21 cellular contexts compared by ENCODE assay signal in the genomic region with DNA sequence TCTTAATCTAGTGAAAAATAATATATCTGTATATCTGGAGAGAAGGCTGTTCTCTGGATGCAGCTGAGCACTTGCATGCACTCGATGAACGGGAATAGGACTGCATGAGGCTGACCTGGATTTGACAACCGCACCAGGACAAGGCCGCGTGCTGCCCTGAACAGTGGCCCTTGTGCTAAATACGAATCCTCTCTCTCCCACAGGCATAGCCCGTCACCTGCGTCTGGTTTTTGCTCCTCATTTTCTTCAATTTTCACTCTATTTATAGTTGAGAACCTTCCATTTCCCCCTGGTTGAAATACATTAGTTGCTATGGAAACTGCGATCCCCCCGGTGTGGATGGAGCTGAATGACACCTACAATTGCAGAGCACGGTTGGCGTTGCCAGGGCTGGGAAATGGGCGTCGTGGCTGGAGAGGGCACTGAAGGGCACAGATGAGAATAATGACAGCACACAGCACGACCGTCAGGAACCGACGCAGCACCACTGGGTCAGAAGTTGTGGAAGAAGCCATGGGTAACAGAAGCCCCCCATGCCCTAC.
"Had no signal": no experiment of that assay in that cellular context is flagged by ENCODE, and none has a peak within 500 bp of the region (broad histone marks: within the 10 kb centered on the region; RNA-seq: fewer than 3 reads in every experiment).

No MANE protein-coding gene starts in this region.

- H3K27ac ChIP-seq: ascending aorta, esophagus muscularis mucosa, gastroesophageal sphincter, heart left ventricle, ovary, psoas muscle, upper lobe of right lung, VCaP had no signal

- H3K36me3 ChIP-seq: ascending aorta, esophagus muscularis mucosa, gastroesophageal sphincter, heart left ventricle, ovary, upper lobe of right lung had no signal

- H3K9me3 ChIP-seq: ascending aorta, esophagus muscularis mucosa, gastroesophageal sphincter, heart left ventricle, ovary, psoas muscle, upper lobe of right lung had no signal

- H3K4me3 ChIP-seq: ascending aorta, esophagus muscularis mucosa, gastroesophageal sphincter, heart left ventricle, ovary, psoas muscle, upper lobe of right lung had no signal

- H3K27ac Mint-ChIP-seq: nephron progenitor cell; stimulated activated naive B cell treated with anti-CD40 and anti-IgM and Interleukin-4, amounts not matched to agents 10 μg/mL and 1 μg/mL and 100 μg/mL, for 72 hours; T-helper 17 cell had no signal

- H3K9me3 Mint-ChIP-seq: nephron progenitor cell; stimulated activated naive B cell treated with anti-CD40 and anti-IgM and Interleukin-4, amounts not matched to agents 10 μg/mL and 1 μg/mL and 100 μg/mL, for 72 hours had no signal

- DNase-seq: activated CD4-positive, alpha-beta T cell treated with anti-CD3 and anti-CD28 coated beads, Interleukin-2, amount 50 U/mL, for 1 hour; activated CD4-positive, CD25-positive, alpha-beta regulatory T cell treated with anti-CD3 and anti-CD28 coated beads, Interleukin-2, amount 50 U/mL, for 72 hours; activated CD8-positive, alpha-beta memory T cell treated with anti-CD3 and anti-CD28 coated beads, Interleukin-2, amount 50 U/mL, for 4 hours; activated effector memory CD4-positive, alpha-beta T cell treated with Interleukin-2 at 50 U/mL for 16 hours; activated naive CD4-positive, alpha-beta T cell treated with anti-CD3 and anti-CD28 coated beads, Interleukin-2, amount 50 U/mL, for 16 hours; activated T-cell treated with anti-CD3 and anti-CD28 coated beads, Interleukin-2, amount 50 U/mL, for 48 hours; cerebellar nuclear complex; cortex of kidney; effector CD4-positive, alpha-beta T cell; kidney; nephron progenitor cell; ovary; stimulated activated naive B cell treated with anti-CD40 and anti-IgM and Interleukin-4, amounts not matched to agents 10 μg/mL and 1 μg/mL and 100 μg/mL, for 72 hours; T-helper 17 cell had no signal

- H3K27me3 ChIP-seq: ascending aorta, esophagus muscularis mucosa, gastroesophageal sphincter, heart left ventricle, ovary, upper lobe of right lung had no signal

- H3K36me3 Mint-ChIP-seq: stimulated activated naive B cell treated with anti-CD40 and anti-IgM and Interleukin-4, amounts not matched to agents 10 μg/mL and 1 μg/mL and 100 μg/mL, for 72 hours had no signal

- H3K4me1 ChIP-seq: ascending aorta, esophagus muscularis mucosa, gastroesophageal sphincter, heart left ventricle, psoas muscle, upper lobe of right lung had no signal

- H3K4me1 Mint-ChIP-seq: stimulated activated naive B cell treated with anti-CD40 and anti-IgM and Interleukin-4, amounts not matched to agents 10 μg/mL and 1 μg/mL and 100 μg/mL, for 72 hours had no signal

- H3K4me3 Mint-ChIP-seq: nephron progenitor cell; stimulated activated naive B cell treated with anti-CD40 and anti-IgM and Interleukin-4, amounts not matched to agents 10 μg/mL and 1 μg/mL and 100 μg/mL, for 72 hours; T-helper 17 cell had no signal
